In the genomic region with DNA sequence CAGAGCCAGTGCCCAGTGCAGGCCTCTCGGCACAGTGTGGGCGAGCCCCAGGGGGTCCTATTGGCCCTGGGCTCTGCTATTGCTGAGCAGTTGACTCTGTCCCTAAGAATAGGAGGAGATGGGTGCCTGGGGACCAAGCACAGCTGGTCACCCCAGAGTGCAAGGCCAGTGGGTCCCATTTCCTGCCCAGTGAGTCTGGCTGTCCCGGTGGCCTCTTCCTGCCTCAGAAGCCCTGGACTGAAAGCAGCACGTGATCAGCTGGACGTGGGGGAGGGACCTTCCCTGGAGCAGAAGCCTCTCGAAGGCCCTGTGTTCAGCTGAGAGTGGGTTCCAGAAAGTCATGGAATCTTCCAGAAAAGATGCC, we compare ENCODE assay signal across 20 cellular contexts. TPM values are rescaled to one million over a fixed set of nuclear protein-coding genes. Genes with fewer than 3 reads are reported as not detected.
A peak's percentile ranks its signal among the peaks of the same experiment; 100 is the strongest.
DNase-seq lines count a peak whose midpoint lies in the region; ATAC-seq and TF ChIP-seq lines count a peak whose summit lies in the region.
"Had no signal": no experiment of that assay in that cellular context is flagged by ENCODE, and none has a peak within 500 bp of the region (broad histone marks: within the 10 kb centered on the region; RNA-seq: fewer than 3 reads in every experiment).

No MANE protein-coding gene starts in this region.

- no peaks in the 10 kb centered on the region for H3K27me3 ChIP-seq in BLaER1
- H3K27me3 ChIP-seq: heart left ventricle, transverse colon had no signal

- H3K9me3 Mint-ChIP-seq in neural crest cell: no peaks in the 10 kb centered on the region
- H3K9me3 Mint-ChIP-seq: activated CD8-positive, alpha-beta T cell treated with anti-CD3 and anti-CD28 coated beads for 36 hours had no signal

- H3K4me3 ChIP-seq in BLaER1: no peak overlapping the region
- H3K4me3 ChIP-seq: heart left ventricle, transverse colon had no signal

- no peaks in the 10 kb centered on the region for H3K36me3 ChIP-seq in BLaER1
- H3K36me3 ChIP-seq: heart left ventricle, transverse colon had no signal

- no peaks in the 10 kb centered on the region for H3K27me3 Mint-ChIP-seq in neural crest cell (ENCODE audit: low read depth)
- H3K27me3 Mint-ChIP-seq: activated CD8-positive, alpha-beta T cell treated with anti-CD3 and anti-CD28 coated beads for 36 hours had no signal

- POLR2A ChIA-PET in RWPE1 (lab: Yijun Ruan, JAX; ENCODE audit: low non-redundant PET): interaction anchor here (1.5 kb wide), 1 partner anchor 20 kb away, joined by 4 read pairs; no protein-coding TSS in a partner anchor

- TF ChIP-seq CTCF in RWPE1 (conservative IDR thresholded peaks at IDR 0.05; ENCODE audit: low read depth) (no peak), neural crest cell (conservative IDR thresholded peaks at IDR 0.05) (no peak)

- peak; percentile 52 for ATAC-seq in left ventricle myocardium superior
- no peak for ATAC-seq in stimulated activated naive CD8-positive, alpha-beta T cell treated with anti-CD3 and anti-CD28 coated beads, Interleukin-15, Interleukin-2, amounts not matched to agents 100 U/mL and 50 U/mL, for 24 hours
- ATAC-seq in GM21515 (IDR thresholded peaks at IDR 0.05; ENCODE audit: unreplicated experiment): no peak
- ATAC-seq: activated CD8-positive, alpha-beta T cell treated with anti-CD3 and anti-CD28 coated beads for 36 hours; SK-N-SH treated with all-trans-retinoic acid at 6 μM for 48 hours had no signal

- CTCF ChIA-PET in RWPE1 (lab: Yijun Ruan, JAX): no interaction called here

- peaks cover 80% of the 10 kb centered on the region for H3K4me1 ChIP-seq in BLaER1
- H3K4me1 ChIP-seq: transverse colon had no signal

- H3K27ac ChIP-seq in BLaER1: peak overlapping the region; percentile 91
- peak overlapping the region; percentile 2; the same call in 1 of the 2 replicates for H3K27ac ChIP-seq in RWPE1
- H3K27ac ChIP-seq: transverse colon had no signal

- no peak overlapping the region for H3K4me3 Mint-ChIP-seq in neural crest cell
- H3K4me3 Mint-ChIP-seq: activated CD8-positive, alpha-beta T cell treated with anti-CD3 and anti-CD28 coated beads for 36 hours had no signal

- peaks cover 13% of the 10 kb centered on the region for H3K4me1 Mint-ChIP-seq in neural crest cell

- peak overlapping the region; percentile 68 for H3K27ac Mint-ChIP-seq in neural crest cell (ENCODE audit: unreplicated experiment)
- H3K27ac Mint-ChIP-seq: activated CD8-positive, alpha-beta T cell treated with anti-CD3 and anti-CD28 coated beads for 36 hours had no signal

- no peaks in the 10 kb centered on the region for H3K9me3 ChIP-seq in BLaER1
- H3K9me3 ChIP-seq: heart left ventricle, transverse colon had no signal

- intact Hi-C loops in left ventricle myocardium superior (cut with micrococcal nuclease): no loop called here

- H4K20me1 ChIP-seq in BLaER1: no peaks in the 10 kb centered on the region

- DNase-seq in RWPE1 (ENCODE audit: low spot score) (no peak), left ventricle myocardium superior (no peak), neural crest cell (ENCODE audit: low read depth, low spot score) (no peak), NCI-H1105 (lab: John Stamatoyannopoulos, UW) (no peak), NCI-H128 (lab: John Stamatoyannopoulos, UW; ENCODE audit: unreplicated experiment) (no peak)
- no peak for DNase-seq in stimulated activated naive CD8-positive, alpha-beta T cell treated with anti-CD3 and anti-CD28 coated beads, Interleukin-15, Interleukin-2, amounts not matched to agents 100 U/mL and 50 U/mL, for 24 hours
- DNase-seq: activated CD8-positive, alpha-beta T cell treated with anti-CD3 and anti-CD28 coated beads for 36 hours; activated naive CD4-positive, alpha-beta T cell; activated T-cell treated with anti-CD3 and anti-CD28 coated beads, Interleukin-2, amount 50 U/mL, for 1 hour; amniotic stem cell; Calu3; dermis blood vessel endothelial cell; NCI-H1436 treated with DMSO at 0.1 percent for 48 hours; NCI-H524 treated with DMSO at 0.1 percent for 48 hours; RPMI8226; transverse colon had no signal

- peak overlapping the region; percentile 79 for H3K9ac ChIP-seq in BLaER1

- H3K36me3 Mint-ChIP-seq in neural crest cell (ENCODE audit: low read depth): no peaks in the 10 kb centered on the region

- H3K4me2 ChIP-seq in BLaER1: peak overlapping the region; percentile 85

RNA-seq across cellular contexts. Expression of a gene that starts 42.0 kb away (rescaled TPM):
- total RNA-seq in left ventricle myocardium superior: 19.9 TPM
- total RNA-seq in neural crest cell: 14.2 and 15.3 TPM in 2 replicates
